ENCODE assay signal across 21 cellular contexts in genomic region chr1:9868244-9868590, GRCh38.
"Had no signal": no experiment of that assay in that cellular context is flagged by ENCODE, and none has a peak within 500 bp of the region (broad histone marks: within the 10 kb centered on the region; RNA-seq: fewer than 3 reads in every experiment).

No MANE protein-coding gene starts in this region.

- H3K27ac ChIP-seq: colonic mucosa, left ventricle myocardium inferior, neutrophil, pancreas, thyroid gland had no signal

- H3K27me3 Mint-ChIP-seq: dendritic cell treated with granulocyte-macrophage colony-stimulating factor and Interleukin-4, amounts not matched to agents 40 ng/mL and 50 ng/mL, for 4 days; effector memory CD8-positive, alpha-beta T cell; memory B cell; stimulated activated naive CD8-positive, alpha-beta T cell treated with anti-CD3 and anti-CD28 coated beads, Interleukin-15, amount 100 ng/mL, for 72 hours had no signal

- DNase-seq: colonic mucosa; effector memory CD8-positive, alpha-beta T cell; kidney; natural killer cell; stimulated activated CD4-positive, alpha-beta T cell treated with anti-CD3 and anti-CD28 coated beads, Interleukin-12 subunit alpha, Interleukin-12 subunit beta, amount 100 ng/mL, for 4 hours; stimulated activated CD4-positive, alpha-beta T cell treated with anti-CD3 and anti-CD28 coated beads, Interleukin-1b, Interleukin-23, amount 100 ng/mL, for 48 hours; stimulated activated CD4-positive, alpha-beta T cell treated with anti-CD3 and anti-CD28 coated beads, Interleukin-4, amount 100 ng/mL, for 1 hour; stimulated activated CD8-positive, alpha-beta memory T cell treated with anti-CD3 and anti-CD28 coated beads, Interleukin-4, amount 100 ng/mL, for 48 hours; trophoblast cell had no signal

- H3K36me3 ChIP-seq: colonic mucosa had no signal

- H3K4me3 Mint-ChIP-seq: dendritic cell treated with granulocyte-macrophage colony-stimulating factor and Interleukin-4, amounts not matched to agents 40 ng/mL and 50 ng/mL, for 4 days; effector memory CD8-positive, alpha-beta T cell; memory B cell; natural killer cell; stimulated activated naive CD8-positive, alpha-beta T cell treated with anti-CD3 and anti-CD28 coated beads, Interleukin-15, amount 100 ng/mL, for 72 hours had no signal

- H3K27me3 ChIP-seq: colonic mucosa, esophagus squamous epithelium, neutrophil, pancreas, thyroid gland had no signal

- FAIRE-seq: endometrium, frontal cortex, kidney, pancreas had no signal

- H3K9me3 ChIP-seq: colonic mucosa, esophagus squamous epithelium, left ventricle myocardium inferior, neutrophil, pancreas, thyroid gland had no signal

- H3K27ac Mint-ChIP-seq: dendritic cell treated with granulocyte-macrophage colony-stimulating factor and Interleukin-4, amounts not matched to agents 40 ng/mL and 50 ng/mL, for 4 days; effector memory CD8-positive, alpha-beta T cell; memory B cell; natural killer cell; stimulated activated naive CD8-positive, alpha-beta T cell treated with anti-CD3 and anti-CD28 coated beads, Interleukin-15, amount 100 ng/mL, for 72 hours had no signal

- H3K4me1 ChIP-seq: colonic mucosa, pancreas, thyroid gland had no signal

- H3K36me3 Mint-ChIP-seq: natural killer cell had no signal

- H3K4me2 ChIP-seq: smooth muscle cell had no signal

- H3K4me3 ChIP-seq: colonic mucosa, esophagus squamous epithelium, left ventricle myocardium inferior, lung, pancreas, smooth muscle cell, thyroid gland had no signal
